In the genomic region with DNA sequence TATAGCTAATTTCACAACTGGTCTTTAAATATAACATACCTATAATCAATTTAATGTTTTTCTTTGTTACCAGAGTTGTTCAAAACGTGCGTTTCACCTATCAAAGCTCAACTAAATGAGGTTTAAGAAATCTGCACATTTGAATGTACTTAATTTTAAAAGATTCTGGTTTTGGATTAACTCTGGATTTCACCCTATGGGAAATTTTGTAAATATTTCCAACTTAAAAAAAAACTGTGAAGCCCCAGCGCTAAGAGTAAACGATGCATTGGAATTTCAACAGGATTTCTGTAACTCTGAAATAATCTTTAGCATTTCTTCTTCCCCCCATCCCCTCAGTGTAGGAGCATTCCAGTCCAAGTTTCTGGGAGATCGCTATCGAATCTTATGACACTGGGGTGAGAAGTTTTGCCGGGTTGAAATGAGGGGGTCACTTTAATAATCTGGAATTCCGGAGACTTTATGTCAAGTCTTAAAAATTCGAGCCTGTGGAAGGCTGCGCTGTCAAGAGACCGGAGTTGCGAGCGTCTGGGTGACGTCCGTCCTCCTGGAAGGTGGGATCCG, we compare ENCODE assay signal across 8 cellular contexts. TPM values are rescaled to one million over a fixed set of nuclear protein-coding genes. Genes with fewer than 3 reads are reported as not detected.
DNase-seq lines count a peak whose midpoint lies in the region; ATAC-seq and TF ChIP-seq lines count a peak whose summit lies in the region.

No MANE protein-coding gene starts in this region.

- H3K27me3 Mint-ChIP-seq in naive thymus-derived CD4-positive, alpha-beta T cell: peaks cover 0 to 33% (median 6%) of the 10 kb centered on the region in 5 donors

- no peaks in the 10 kb centered on the region for H3K27me3 ChIP-seq in naive thymus-derived CD4-positive, alpha-beta T cell (ENCODE audit: control insufficient read depth in 2 of 2, insufficient read depth in 2 of 2, low read length in 2 of 2)

- CTCF ChIA-PET in naive thymus-derived CD4-positive, alpha-beta T cell (lab: Charles Lee): no interaction called here

- peak overlapping the region; percentile 76 for H3K27ac ChIP-seq in naive thymus-derived CD4-positive, alpha-beta T cell (ENCODE audit: low read depth, low read length)

- H3K9me3 Mint-ChIP-seq in naive thymus-derived CD4-positive, alpha-beta T cell: peaks cover 0 to 14% (median 7%) of the 10 kb centered on the region in 11 donors

- no peaks in the 10 kb centered on the region for H3K36me3 Mint-ChIP-seq in naive thymus-derived CD4-positive, alpha-beta T cell

- peak overlapping the region in 8 of 9 donors; percentile 38 to 86 (median 78) for H3K27ac Mint-ChIP-seq in naive thymus-derived CD4-positive, alpha-beta T cell

- no peak for TF ChIP-seq CTCF in AG10803 (conservative IDR thresholded peaks at IDR 0.05; ENCODE audit: low read length)

- peak overlapping the region; percentile 80 to 99 (median 92) for H3K4me3 Mint-ChIP-seq in naive thymus-derived CD4-positive, alpha-beta T cell

- no peaks in the 10 kb centered on the region for H3K9me3 ChIP-seq in naive thymus-derived CD4-positive, alpha-beta T cell (ENCODE audit: control insufficient read depth in 2 of 3, low read length in 3 of 3)

- H3K4me1 Mint-ChIP-seq in naive thymus-derived CD4-positive, alpha-beta T cell: peaks cover 14 to 47% (median 31%) of the 10 kb centered on the region in 7 donors

- H3K36me3 ChIP-seq in naive thymus-derived CD4-positive, alpha-beta T cell (ENCODE audit: control insufficient read depth in 2 of 3, insufficient read depth in 3 of 3, low read length in 3 of 3): peaks cover 0 to 11% (median 0%) of the 10 kb centered on the region in 3 experiments

- no peak for ATAC-seq in naive thymus-derived CD4-positive, alpha-beta T cell
- ATAC-seq in GM21737 (IDR thresholded peaks at IDR 0.05; ENCODE audit: unreplicated experiment): no peak

- intact Hi-C loops in naive thymus-derived CD4-positive, alpha-beta T cell (cut with micrococcal nuclease): loop anchor here (1.0 to 10.0 kb wide), 8 partner anchors 91 to 1736 kb away; a partner anchor contains a TSS

- DNase-seq in AG10803 (ENCODE audit: low read depth): no peak
- DNase-seq in Kasumi-1 (lab: John Stamatoyannopoulos, UW): peak; percentile 14 to 61
- DNase-seq in dedifferentiated amniotic fluid mesenchymal stem cell (ENCODE audit: extremely low spot score): peak; percentile 15
- DNase-seq in naive thymus-derived CD4-positive, alpha-beta T cell: no peak
- no peak for DNase-seq in GM03348 (ENCODE audit: low spot score)
- no peak for DNase-seq in effector CD4-positive, alpha-beta T cell
- no peak for DNase-seq in COR-L47 (lab: John Stamatoyannopoulos, UW)

- peak overlapping the region; percentile 84 for H3K4me3 ChIP-seq in AG10803 (ENCODE audit: low read length)
- H3K4me3 ChIP-seq in naive thymus-derived CD4-positive, alpha-beta T cell (ENCODE audit: low read length): peak overlapping the region; percentile 94

- POLR2A ChIA-PET in naive thymus-derived CD4-positive, alpha-beta T cell (lab: Charles Lee): no interaction called here

- H3K4me1 ChIP-seq in naive thymus-derived CD4-positive, alpha-beta T cell (ENCODE audit: control insufficient read depth in 2 of 2, insufficient read depth in 2 of 2, low read length in 2 of 2): peaks cover 9 to 14% of the 10 kb centered on the region in 2 donors

RNA-seq across cellular contexts. Expression of a gene that starts 0.6 kb away (rescaled TPM):
- 10 to 100 TPM; 52.1 to 81.2 (median 58.2) TPM for total RNA-seq in naive thymus-derived CD4-positive, alpha-beta T cell
- polyA plus RNA-seq in naive thymus-derived CD4-positive, alpha-beta T cell: 10 to 100 TPM in 1 of 2 donors, 1 to 10 TPM in 1; 4.5 to 12.7 TPM

Comparison
In these comparisons a context has a peak if more than half of its experiments do, and no peak if none do; other contexts are left out.
1. DNase-seq: peak in Kasumi-1 (2 of 2) and dedifferentiated amniotic fluid mesenchymal stem cell (single experiment); none in AG10803 (single experiment), naive thymus-derived CD4-positive, alpha-beta T cell (0 of 9), GM03348 (single experiment), effector CD4-positive, alpha-beta T cell (single experiment) and COR-L47 (single experiment).